In genomic region chr6:110518281-110518623, GRCh38 we compare ENCODE assay signal across 8 cellular contexts. TPM values are rescaled to one million over a fixed set of nuclear protein-coding genes. Genes with fewer than 3 reads are reported as not detected.
DNase-seq lines count a peak whose midpoint lies in the region; ATAC-seq, FAIRE-seq and TF ChIP-seq lines count a peak whose summit lies in the region.

No MANE protein-coding gene starts in this region.

- H3K9ac ChIP-seq in OCI-LY1 (ENCODE audit: low read length) = no peak overlapping the region
- H3K9ac ChIP-seq in endothelial cell of umbilical vein (replicated peaks; ENCODE audit: extremely low read depth, insufficient read depth, low read length) = no peak overlapping the region
- H3K9ac ChIP-seq in smooth muscle cell (ENCODE audit: low read depth) = no peak overlapping the region

- CTCF ChIA-PET in endothelial cell of umbilical vein (lab: Charles Lee) = interaction anchor here (0.6 to 3.3 kb wide), 14 partner anchors 9 to 493 kb away, joined by 3 to 23 read pairs (median 3); partner anchors contain the start of gene DDO

- peak; percentile 27 for DNase-seq in NCI-H82 (lab: John Stamatoyannopoulos, UW)
- no peak for DNase-seq in NCI-H82 treated with DMSO at 0.1 percent for 48 hours (lab: John Stamatoyannopoulos, UW; ENCODE audit: unreplicated experiment)
- DNase-seq in endothelial cell of umbilical vein (ENCODE audit: low read depth, low spot score) = no peak
- DNase-seq in smooth muscle cell (lab: John Stamatoyannopoulos, UW; ENCODE audit: unreplicated experiment) = no peak

- no peaks in the 10 kb centered on the region for H3K36me3 ChIP-seq in OCI-LY1 (ENCODE audit: insufficient read depth, low read length)
- H3K36me3 ChIP-seq in endothelial cell of umbilical vein (ENCODE audit: control insufficient read depth in 2 of 2, extremely low read depth in 1 of 2, insufficient read depth in 2 of 2, low read length in 2 of 2) = no peaks in the 10 kb centered on the region
- H3K36me3 ChIP-seq in smooth muscle cell (ENCODE audit: low read depth) = no peaks in the 10 kb centered on the region

- TF ChIP-seq POLR2A in endothelial cell of umbilical vein (IDR thresholded peaks at IDR 0.05; ENCODE audit: low read depth, low read length) = no peak

- peak; percentile 44 for FAIRE-seq in endothelial cell of umbilical vein (lab: Jason Lieb, UNC)

- 15% methylated on average over 1 of the region's 1 CpG for WGBS in smooth muscle cell (ENCODE audit: low lambda C conversion rate)

- H2AFZ ChIP-seq in OCI-LY1 (ENCODE audit: low read length) (no peak overlapping the region), endothelial cell of umbilical vein (ENCODE audit: low read depth, low read length) (no peak overlapping the region), smooth muscle cell (ENCODE audit: low read depth) (no peak overlapping the region)

- dilution Hi-C loops in endothelial cell of umbilical vein (cut with MboI; ENCODE audit: extremely low pct_ligation_motif_present, low sequenced_read_pairs) = no loop called here

- H3K4me1 ChIP-seq in OCI-LY1 (ENCODE audit: insufficient read depth, low read length, severe bottlenecking) (no peaks in the 10 kb centered on the region), endothelial cell of umbilical vein (ENCODE audit: control insufficient read depth, extremely low read depth, insufficient read depth, low read length) (peaks cover 3% of the 10 kb centered on the region), smooth muscle cell (ENCODE audit: low read depth) (peaks cover 8% of the 10 kb centered on the region)

- H3K27me3 ChIP-seq in OCI-LY1 (ENCODE audit: insufficient read depth, low read length) (no peaks in the 10 kb centered on the region), endothelial cell of umbilical vein (ENCODE audit: control insufficient read depth in 2 of 2, insufficient read depth in 2 of 2, low read length in 2 of 2) (peaks cover 17 to 31% of the 10 kb centered on the region in 2 experiments), smooth muscle cell (ENCODE audit: low read depth) (no peaks in the 10 kb centered on the region)

- H4K20me1 ChIP-seq in OCI-LY1 (ENCODE audit: insufficient read depth, low read length) (no peaks in the 10 kb centered on the region), endothelial cell of umbilical vein (replicated peaks; ENCODE audit: control insufficient read depth, extremely low read depth, insufficient read depth, low read length) (no peaks in the 10 kb centered on the region), smooth muscle cell (ENCODE audit: low read depth) (no peaks in the 10 kb centered on the region)

- no TSS peak for BruUV-seq in endothelial cell of umbilical vein (replicated peaks; lab: Mats Ljungman, UMichigan)

- no peaks in the 10 kb centered on the region for H3K9me1 ChIP-seq in endothelial cell of umbilical vein (replicated peaks; ENCODE audit: control insufficient read depth, extremely low read depth, insufficient read depth, low read length)

- H3K9me3 ChIP-seq in OCI-LY1 (ENCODE audit: low read length) (no peaks in the 10 kb centered on the region), endothelial cell of umbilical vein (replicated peaks; ENCODE audit: control insufficient read depth, insufficient read depth, low read length) (no peaks in the 10 kb centered on the region), smooth muscle cell (replicated peaks; ENCODE audit: low read depth) (no peaks in the 10 kb centered on the region)

- H3K27ac ChIP-seq in OCI-LY1 (ENCODE audit: low read depth, low read length, poor library complexity, severe bottlenecking) = no peak overlapping the region
- no peak overlapping the region for H3K27ac ChIP-seq in endothelial cell of umbilical vein (ENCODE audit: insufficient read depth, low read depth, low read length)
- H3K27ac ChIP-seq in smooth muscle cell (ENCODE audit: low read depth) = no peak overlapping the region

- H3F3A ChIP-seq in OCI-LY1 (ENCODE audit: insufficient read depth, low read length) (no peaks in the 10 kb centered on the region), smooth muscle cell (ENCODE audit: low read depth) (no peaks in the 10 kb centered on the region)

- no peak overlapping the region for H3K4me3 ChIP-seq in OCI-LY1 (ENCODE audit: low read depth, low read length, poor library complexity, severe bottlenecking)
- no peak overlapping the region for H3K4me3 ChIP-seq in endothelial cell of umbilical vein (replicated peaks in 1 of 3; ENCODE audit: insufficient read depth in 1 of 3, low read depth in 1 of 3, low read length in 3 of 3)
- no peak overlapping the region for H3K4me3 ChIP-seq in smooth muscle cell

- no peaks in the 10 kb centered on the region for H3K9me2 ChIP-seq in OCI-LY1 (ENCODE audit: low read depth, low read length)

- H3K4me2 ChIP-seq in OCI-LY1 (ENCODE audit: low read length) = no peak overlapping the region
- no peak overlapping the region for H3K4me2 ChIP-seq in endothelial cell of umbilical vein (ENCODE audit: insufficient read depth, low read length)
- H3K4me2 ChIP-seq in smooth muscle cell = no peak overlapping the region

- ATAC-seq in HG03280 (IDR thresholded peaks at IDR 0.05; ENCODE audit: unreplicated experiment) = no peak
- no peak for ATAC-seq in HG03097 (IDR thresholded peaks at IDR 0.05; ENCODE audit: low FRiP score, unreplicated experiment)
- ATAC-seq in activated CD4-positive, CD25-positive, alpha-beta regulatory T cell treated with anti-CD3 and anti-CD28 coated beads, Interleukin-2, amount 50 U/mL, for 24 hours = no peak

- intact Hi-C loops in endothelial cell of umbilical vein (cut with micrococcal nuclease) = no loop called here

- TF ChIP-seq CTCF in OCI-LY1 (IDR thresholded peaks at IDR 0.05; ENCODE audit: low read length) = peak; percentile 27; the same call in 1 of the 2 replicates
- TF ChIP-seq CTCF in endothelial cell of umbilical vein (IDR thresholded peaks at IDR 0.05; ENCODE audit: extremely low read depth in 1 of 2, insufficient read depth in 1 of 2, low read depth in 1 of 2, low read length in 2 of 2) = peak; percentile 25 to 48
- TF ChIP-seq CTCF in smooth muscle cell (IDR thresholded peaks at IDR 0.05; ENCODE audit: borderline replicate concordance, insufficient read depth, poor library complexity, severe bottlenecking) = peak; percentile 32

- H3K79me2 ChIP-seq in OCI-LY1 (ENCODE audit: insufficient read depth, low read length) (no peaks in the 10 kb centered on the region), endothelial cell of umbilical vein (ENCODE audit: control insufficient read depth, insufficient read depth, low read length) (no peaks in the 10 kb centered on the region), smooth muscle cell (ENCODE audit: low read depth) (no peaks in the 10 kb centered on the region)

- POLR2A ChIA-PET in endothelial cell of umbilical vein (lab: Charles Lee) = no interaction called here

TF ChIP-seq in endothelial cell of umbilical vein, 7 proteins besides CTCF, POLR2A, EP300 and RAD21:
- TF ChIP-seq POLR2AphosphoS5 (IDR thresholded peaks at IDR 0.05; ENCODE audit: insufficient read depth, low read depth, low read length) (no peak), FOS (IDR thresholded peaks at IDR 0.05; ENCODE audit: borderline replicate concordance, insufficient read depth, low read length) (no peak), MYC (IDR thresholded peaks at IDR 0.05; ENCODE audit: low read depth, low read length) (no peak), MAX (IDR thresholded peaks at IDR 0.05; ENCODE audit: insufficient read depth, insufficient read length) (no peak), JUN (IDR thresholded peaks at IDR 0.05; ENCODE audit: borderline replicate concordance, insufficient read depth, insufficient read length, low read depth) (no peak)
TF ChIP-seq in endothelial cell of umbilical vein: peak in this region for 0.

RNA-seq across cellular contexts. Expression of gene SLC22A16, which starts 41.8 kb away (rescaled TPM):
- not detected in 2 replicates for total RNA-seq in endothelial cell of umbilical vein
- polyA plus RNA-seq in endothelial cell of umbilical vein = not detected in 2 replicates
- not detected in 2 replicates for polyA plus RNA-seq in endothelial cell of umbilical vein (2011; cell fraction: cytosol; rRNA removed)
- not detected in 2 replicates for polyA plus RNA-seq in endothelial cell of umbilical vein (2011; cell fraction: nucleus; rRNA removed)
- not detected in 2 replicates for polyA plus RNA-seq in endothelial cell of umbilical vein (2012)
- not detected in 2 replicates for polyA minus RNA-seq in endothelial cell of umbilical vein
- polyA minus RNA-seq in endothelial cell of umbilical vein (2011; cell fraction: cytosol; rRNA and poly(A)+ RNA removed) = not detected
- not detected in 2 replicates for polyA minus RNA-seq in endothelial cell of umbilical vein (2011; cell fraction: nucleus; rRNA and poly(A)+ RNA removed)
- not detected in 2 replicates for total RNA-seq in smooth muscle cell
- not detected in 2 replicates for polyA plus RNA-seq in smooth muscle cell
